In the genomic region with DNA sequence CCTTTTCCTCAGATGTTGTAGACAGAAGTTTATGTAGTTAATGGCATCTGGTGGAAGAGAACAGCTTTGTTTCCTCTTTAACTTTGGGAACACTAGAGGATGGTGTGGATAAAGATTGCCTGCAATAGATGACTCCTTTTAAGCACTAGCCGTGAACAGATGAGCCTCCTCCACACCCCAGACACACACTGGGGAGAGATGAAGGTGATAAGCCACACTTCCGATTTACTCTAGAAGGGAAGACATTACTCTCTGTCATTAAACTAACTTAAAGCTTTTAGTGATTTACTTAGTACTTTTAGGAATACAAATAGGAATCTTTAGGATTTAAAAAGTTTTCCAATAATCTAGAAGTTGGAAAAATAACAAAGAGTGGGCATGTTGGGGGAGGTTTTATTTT, we compare ENCODE assay signal across 1 cellular context.
TF ChIP-seq lines count a peak whose summit lies in the region.

No MANE protein-coding gene starts in this region.

TF ChIP-seq in GM12878, 131 proteins besides CTCF, POLR2A, EP300 and RAD21:
- TF ChIP-seq ELK1 (IDR thresholded peaks at IDR 0.05; ENCODE audit: low read depth, low read length) (no peak), RB1 (IDR thresholded peaks at IDR 0.05; ENCODE audit: borderline replicate concordance) (no peak), ZNF384 (IDR thresholded peaks at IDR 0.05; ENCODE audit: borderline replicate concordance, low read depth, low read length) (no peak), TCF3 (IDR thresholded peaks at IDR 0.05; ENCODE audit: borderline replicate concordance, insufficient read depth, low read depth, low read length) (no peak), GATAD2B (conservative IDR thresholded peaks at IDR 0.05; ENCODE audit: low read depth) (no peak), TAF1 (IDR thresholded peaks at IDR 0.05; ENCODE audit: borderline replicate concordance, low read depth, low read length) (no peak), CREM (IDR thresholded peaks at IDR 0.05; ENCODE audit: low read depth) (no peak), SREBF1 (IDR thresholded peaks at IDR 0.05; ENCODE audit: low read length) (no peak)
- TF ChIP-seq, protein P1, sequence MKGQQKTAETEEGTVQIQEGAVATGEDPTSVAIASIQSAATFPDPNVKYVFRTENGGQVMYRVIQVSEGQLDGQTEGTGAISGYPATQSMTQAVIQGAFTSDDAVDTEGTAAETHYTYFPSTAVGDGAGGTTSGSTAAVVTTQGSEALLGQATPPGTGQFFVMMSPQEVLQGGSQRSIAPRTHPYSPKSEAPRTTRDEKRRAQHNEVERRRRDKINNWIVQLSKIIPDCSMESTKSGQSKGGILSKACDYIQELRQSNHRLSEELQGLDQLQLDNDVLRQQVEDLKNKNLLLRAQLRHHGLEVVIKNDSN (IDR thresholded peaks at IDR 0.05; ENCODE audit: borderline replicate concordance, extremely low read length, insufficient read depth, low read depth, low read length) = no peak
- TF ChIP-seq, protein P2, sequence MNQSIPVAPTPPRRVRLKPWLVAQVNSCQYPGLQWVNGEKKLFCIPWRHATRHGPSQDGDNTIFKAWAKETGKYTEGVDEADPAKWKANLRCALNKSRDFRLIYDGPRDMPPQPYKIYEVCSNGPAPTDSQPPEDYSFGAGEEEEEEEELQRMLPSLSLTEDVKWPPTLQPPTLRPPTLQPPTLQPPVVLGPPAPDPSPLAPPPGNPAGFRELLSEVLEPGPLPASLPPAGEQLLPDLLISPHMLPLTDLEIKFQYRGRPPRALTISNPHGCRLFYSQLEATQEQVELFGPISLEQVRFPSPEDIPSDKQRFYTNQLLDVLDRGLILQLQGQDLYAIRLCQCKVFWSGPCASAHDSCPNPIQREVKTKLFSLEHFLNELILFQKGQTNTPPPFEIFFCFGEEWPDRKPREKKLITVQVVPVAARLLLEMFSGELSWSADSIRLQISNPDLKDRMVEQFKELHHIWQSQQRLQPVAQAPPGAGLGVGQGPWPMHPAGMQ (IDR thresholded peaks at IDR 0.05; ENCODE audit: borderline replicate concordance) = no peak
